ENCODE assay signal across 12 cellular contexts in genomic region chr1:153353226-153353947, GRCh38. TPM values are rescaled to one million over a fixed set of nuclear protein-coding genes. Genes with fewer than 3 reads are reported as not detected.
DNase-seq lines count a peak whose midpoint lies in the region; ATAC-seq and TF ChIP-seq lines count a peak whose summit lies in the region.
"Had no signal": no experiment of that assay in that cellular context is flagged by ENCODE, and none has a peak within 500 bp of the region (broad histone marks: within the 10 kb centered on the region; RNA-seq: fewer than 3 reads in every experiment).

No MANE protein-coding gene starts in this region.

- ATAC-seq in effector memory CD8-positive, alpha-beta T cell (replicated peaks), result no peak
- no peak for ATAC-seq in GM21367 (IDR thresholded peaks at IDR 0.05; ENCODE audit: unreplicated experiment)
- ATAC-seq: stimulated activated naive CD8-positive, alpha-beta T cell treated with anti-CD3 and anti-CD28 coated beads, Interleukin-15, Interleukin-2, amounts not matched to agents 100 U/mL and 50 U/mL, for 24 hours had no signal

- H3K36me3 Mint-ChIP-seq in HFFc6 (ENCODE audit: low read depth), result no peaks in the 10 kb centered on the region
- H3K36me3 Mint-ChIP-seq in effector memory CD8-positive, alpha-beta T cell (ENCODE audit: insufficient read depth), result no peaks in the 10 kb centered on the region

- H3K9me3 Mint-ChIP-seq in HFFc6, result no peaks in the 10 kb centered on the region
- H3K9me3 Mint-ChIP-seq in effector memory CD8-positive, alpha-beta T cell, result no peaks in the 10 kb centered on the region

- H3K4me1 Mint-ChIP-seq in HFFc6 (ENCODE audit: low read depth), result no peaks in the 10 kb centered on the region
- H3K4me1 Mint-ChIP-seq in effector memory CD8-positive, alpha-beta T cell (ENCODE audit: low read depth in 2 of 2), result peaks cover 0 to 7% of the 10 kb centered on the region in 2 donors

- H3K27me3 Mint-ChIP-seq in HFFc6 (ENCODE audit: insufficient read depth), result peaks cover 45% of the 10 kb centered on the region
- peaks cover 52 to 53% of the 10 kb centered on the region in 2 donors for H3K27me3 Mint-ChIP-seq in effector memory CD8-positive, alpha-beta T cell

- H3K27ac ChIP-seq in VCaP, result no peak overlapping the region
- H3K27ac ChIP-seq: breast epithelium, SK-N-MC had no signal

- no peak overlapping the region for H3K27ac Mint-ChIP-seq in HFFc6
- H3K27ac Mint-ChIP-seq in effector memory CD8-positive, alpha-beta T cell, result no peak overlapping the region

- peak; percentile 65 for TF ChIP-seq CTCF in HFFc6 (IDR thresholded peaks at IDR 0.05)
- TF ChIP-seq CTCF in VCaP (conservative IDR thresholded peaks at IDR 0.05), result peak; percentile 83

- H3K4me3 Mint-ChIP-seq in HFFc6, result no peak overlapping the region
- H3K4me3 Mint-ChIP-seq in effector memory CD8-positive, alpha-beta T cell, result no peak overlapping the region

- DNase-seq in DMS114 treated with DMSO at 0.1 percent for 48 hours (lab: John Stamatoyannopoulos, UW; ENCODE audit: unreplicated experiment) (peak; percentile 27), HFFc6 (peak; percentile 3), left kidney (ENCODE audit: low read depth, low spot score) (peak; percentile 50), NCI-H2107 (lab: John Stamatoyannopoulos, UW) (no peak), nucleus accumbens (lab: John Stamatoyannopoulos, UW) (no peak)
- no peak for DNase-seq in effector memory CD8-positive, alpha-beta T cell
- DNase-seq: stimulated activated naive CD8-positive, alpha-beta T cell treated with anti-CD3 and anti-CD28 coated beads, Interleukin-15, Interleukin-2, amounts not matched to agents 100 U/mL and 50 U/mL, for 24 hours had no signal

RNA-seq across cellular contexts. Expression of gene S100A9, which starts 4.3 kb away (rescaled TPM):
- not detected for total RNA-seq in HFFc6 (2021; fragmentation: NEBNext Ultra II Directional; extraction: Animal tissue kit (Norgen Biotek cat#: 25700))

RNA-seq across cellular contexts. Expression of gene PGLYRP4, which starts 4.7 kb away (rescaled TPM):
- total RNA-seq in HFFc6 (2021; fragmentation: NEBNext Ultra II Directional; extraction: Animal tissue kit (Norgen Biotek cat#: 25700)), result not detected
- total RNA-seq: breast epithelium, omental fat pad had no signal

RNA-seq across cellular contexts. Expression of gene S100A12, which starts 22.0 kb away (rescaled TPM):
- total RNA-seq in HFFc6 (2021; fragmentation: NEBNext Ultra II Directional; extraction: Animal tissue kit (Norgen Biotek cat#: 25700)), result not detected

RNA-seq across cellular contexts. Expression of gene S100A8, which starts 37.5 kb away (rescaled TPM):
- not detected for total RNA-seq in HFFc6 (2021; fragmentation: NEBNext Ultra II Directional; extraction: Animal tissue kit (Norgen Biotek cat#: 25700))

RNA-seq across cellular contexts. Expression of gene PGLYRP3, which starts 40.6 kb away (rescaled TPM):
- not detected for total RNA-seq in HFFc6 (2021; fragmentation: NEBNext Ultra II Directional; extraction: Animal tissue kit (Norgen Biotek cat#: 25700))
- total RNA-seq: breast epithelium, omental fat pad had no signal

Comparison
In these comparisons a context has a peak if more than half of its experiments do, and no peak if none do; other contexts are left out.
1. DNase-seq: peak in DMS114 treated with DMSO at 0.1 percent for 48 hours (single experiment), HFFc6 (single experiment) and left kidney (single experiment); none in effector memory CD8-positive, alpha-beta T cell (0 of 3), NCI-H2107 (single experiment) and nucleus accumbens (0 of 56).